In the genomic region with DNA sequence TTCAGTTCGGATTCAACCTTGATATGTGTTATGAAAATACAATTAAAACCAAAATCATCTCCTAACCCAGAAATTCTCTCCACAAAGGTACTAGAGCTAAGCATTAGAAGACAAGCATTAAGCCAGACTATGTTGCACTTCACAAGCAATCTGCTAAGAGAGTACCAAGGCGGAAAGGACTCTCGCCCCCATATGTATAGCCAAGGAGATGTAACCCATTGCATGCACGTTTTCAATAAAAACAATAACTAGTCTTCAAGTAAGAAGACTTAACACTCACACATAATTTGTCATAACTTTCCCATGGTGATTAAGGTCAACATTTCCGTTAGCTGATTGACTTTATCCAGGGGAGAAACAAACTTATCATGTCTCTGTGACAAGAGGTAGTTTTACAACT, we compare ENCODE assay signal across 21 cellular contexts. TPM values are rescaled to one million over a fixed set of nuclear protein-coding genes. Genes with fewer than 3 reads are reported as not detected.
DNase-seq lines count a peak whose midpoint lies in the region; ATAC-seq, FAIRE-seq and TF ChIP-seq lines count a peak whose summit lies in the region.
"Had no signal": no experiment of that assay in that cellular context is flagged by ENCODE, and none has a peak within 500 bp of the region (broad histone marks: within the 10 kb centered on the region; RNA-seq: fewer than 3 reads in every experiment).

No MANE protein-coding gene starts in this region.

- CTCF ChIA-PET in activated naive CD4-positive, alpha-beta T cell treated with anti-CD3 and anti-CD28 coated beads for 36 hours (lab: Charles Lee) = interaction anchor here (1.3 to 3.3 kb wide), 4 partner anchors 9 to 68 kb away, joined by 3 to 32 read pairs (median 4); no protein-coding TSS in a partner anchor
- CTCF ChIA-PET in T-cell (lab: Charles Lee) = interaction anchor here (0.5 to 2.0 kb wide), 13 partner anchors 9 to 88 kb away, joined by 3 to 18 read pairs (median 3); a partner anchor contains a TSS
- CTCF ChIA-PET in K562 (lab: Yijun Ruan, JAX; ENCODE audit: low intra/inter-chr PET ratio) = no interaction called here

- H3K36me3 Mint-ChIP-seq in activated naive CD4-positive, alpha-beta T cell treated with anti-CD3 and anti-CD28 coated beads for 36 hours (ENCODE audit: low read depth) = peaks cover 16% of the 10 kb centered on the region
- H3K36me3 Mint-ChIP-seq in T-cell = peaks cover 2% of the 10 kb centered on the region

- H3K36me3 ChIP-seq in K562 (ENCODE audit: control insufficient read depth, insufficient read depth, low read length) (no peaks in the 10 kb centered on the region), uterus (no peaks in the 10 kb centered on the region)
- H3K36me3 ChIP-seq: left lung, MG63 had no signal

- TF ChIP-seq POLR2A in K562 (conservative IDR thresholded peaks at IDR 0.05) = no peak
- TF ChIP-seq POLR2A in uterus (IDR thresholded peaks at IDR 0.05) = no peak

- H3K27me3 ChIP-seq in K562 (ENCODE audit: control insufficient read depth in 2 of 2, insufficient read depth in 2 of 2, low read length in 2 of 2) (no peaks in the 10 kb centered on the region), uterus (no peaks in the 10 kb centered on the region)
- H3K27me3 ChIP-seq: body of pancreas, left lung, MG63 had no signal

- H2AFZ ChIP-seq in K562 (ENCODE audit: low read depth, low read length) = peak overlapping the region; percentile 84

- ATAC-seq in T-cell (replicated peaks in 1 of 4) (no peak), K562 (peak; percentile 57), GM21619 (IDR thresholded peaks at IDR 0.05; ENCODE audit: unreplicated experiment) (no peak)
- ATAC-seq: body of pancreas, left lung had no signal

- H3K9ac ChIP-seq in K562 (ENCODE audit: insufficient read depth in 1 of 2, low read depth in 2 of 2, low read length in 2 of 2) = no peak overlapping the region

- POLR2A ChIA-PET in T-cell (lab: Charles Lee) = interaction anchor here (0.7 to 1.5 kb wide), 7 partner anchors 9 to 150 kb away, joined by 3 to 5 read pairs (median 3); no protein-coding TSS in a partner anchor
- POLR2A ChIA-PET in K562 (lab: Yijun Ruan, JAX) = interaction anchor here (0.6 to 1.8 kb wide), 5 partner anchors 9 to 386 kb away, joined by 3 to 9 read pairs (median 3); no protein-coding TSS in a partner anchor

- DNase-seq in activated naive CD4-positive, alpha-beta T cell treated with anti-CD3 and anti-CD28 coated beads for 36 hours = no peak
- no peak for DNase-seq in activated naive CD4-positive, alpha-beta T cell (lab: John Stamatoyannopoulos, UW)
- DNase-seq in T-cell = no peak
- no peak for DNase-seq in K562 (ENCODE audit: extremely low read depth in 1 of 4, low spot score in 3 of 4)
- no peak for DNase-seq in NCI-H446 (lab: John Stamatoyannopoulos, UW)
- DNase-seq in uterus = no peak
- DNase-seq: activated CD4-positive, alpha-beta T cell treated with anti-CD3 and anti-CD28 coated beads, Interleukin-2, amount 50 U/mL, for 48 hours; activated effector memory CD4-positive, alpha-beta T cell treated with anti-CD3 and anti-CD28 coated beads, Interleukin-2, amount 50 U/mL, for 16 hours; body of pancreas; DND-41; left lung; MG63; NCI-H1694; stimulated activated CD4-positive, alpha-beta T cell treated with anti-CD3 and anti-CD28 coated beads, Interleukin-12 subunit alpha, Interleukin-12 subunit beta, amount 100 ng/mL, for 4 hours; stimulated activated CD8-positive, alpha-beta memory T cell treated with anti-CD3 and anti-CD28 coated beads, Interleukin-4, amount 100 ng/mL, for 48 hours had no signal

- no peaks in the 10 kb centered on the region for H3K9me1 ChIP-seq in K562 (ENCODE audit: control insufficient read depth, insufficient read depth, low read length)

- no peak for TF ChIP-seq RAD21 in K562 (CRISPR knock-in tag; conservative IDR thresholded peaks at IDR 0.05 in 1 of 2, IDR thresholded peaks at IDR 0.05 in 1 of 2)

- H3K79me2 ChIP-seq in K562 (ENCODE audit: control insufficient read depth, insufficient read depth, low read length) = no peaks in the 10 kb centered on the region

- no peak for TF ChIP-seq CTCF in K562 (IDR thresholded peaks at IDR 0.05 in 2 of 3, conservative IDR thresholded peaks at IDR 0.05 in 1 of 3; ENCODE audit: insufficient read depth in 2 of 3, low read depth in 1 of 3, low read length in 3 of 3)
- no peak for TF ChIP-seq CTCF in uterus (IDR thresholded peaks at IDR 0.05)

- no peaks in the 10 kb centered on the region for H3K27me3 Mint-ChIP-seq in activated naive CD4-positive, alpha-beta T cell treated with anti-CD3 and anti-CD28 coated beads for 36 hours (ENCODE audit: low read depth)
- no peaks in the 10 kb centered on the region for H3K27me3 Mint-ChIP-seq in T-cell

- H3K4me3 ChIP-seq in K562 (no peak overlapping the region), uterus (no peak overlapping the region)
- H3K4me3 ChIP-seq: body of pancreas, left lung, MG63, SK-N-MC had no signal

- no peaks in the 10 kb centered on the region for H3K9me3 ChIP-seq in K562 (replicated peaks; ENCODE audit: control insufficient read depth, insufficient read depth, low read depth, low read length)
- no peaks in the 10 kb centered on the region for H3K9me3 ChIP-seq in uterus
- H3K9me3 ChIP-seq: body of pancreas, left lung, MG63 had no signal

- no peaks in the 10 kb centered on the region for H4K20me1 ChIP-seq in K562 (replicated peaks; ENCODE audit: control insufficient read depth, insufficient read depth, low read length)

- in situ Hi-C loops in K562 (cut with MboI) = no loop called here

- no peak for FAIRE-seq in K562 (lab: Jason Lieb, UNC)
- FAIRE-seq: colon, endometrium, TTC549 had no signal

- 27% methylated on average over 5 of the region's 5 CpGs for WGBS in K562 (ENCODE audit: insufficient coverage, low coverage, missing lambda C conversion rate)

- no peaks in the 10 kb centered on the region for H3K9me3 Mint-ChIP-seq in activated naive CD4-positive, alpha-beta T cell treated with anti-CD3 and anti-CD28 coated beads for 36 hours
- peaks cover 0 to 3% (median 3%) of the 10 kb centered on the region in 3 donors for H3K9me3 Mint-ChIP-seq in T-cell

- peak overlapping the region; percentile 52 for H3K4me3 Mint-ChIP-seq in activated naive CD4-positive, alpha-beta T cell treated with anti-CD3 and anti-CD28 coated beads for 36 hours
- H3K4me3 Mint-ChIP-seq in T-cell = peak overlapping the region; percentile 47 to 85 (median 77)

- H3K27ac ChIP-seq in K562 (ENCODE audit: extremely low read depth, low read depth, low read length) (peak overlapping the region; percentile 41; the same call in 1 of the 3 replicates), uterus (no peak overlapping the region)
- H3K27ac ChIP-seq: body of pancreas, left lung had no signal

- H3K4me2 ChIP-seq in K562 (ENCODE audit: insufficient read depth, low read length) = no peak overlapping the region

- peaks cover 78% of the 10 kb centered on the region for H3K4me1 Mint-ChIP-seq in activated naive CD4-positive, alpha-beta T cell treated with anti-CD3 and anti-CD28 coated beads for 36 hours (ENCODE audit: low read depth)
- H3K4me1 Mint-ChIP-seq in T-cell = peaks cover 73 to 75% (median 75%) of the 10 kb centered on the region in 3 donors

- intact Hi-C loops in activated naive CD4-positive, alpha-beta T cell treated with anti-CD3 and anti-CD28 coated beads for 36 hours (cut with micrococcal nuclease) = no loop called here
- intact Hi-C loops in K562 (cut with micrococcal nuclease) (no loop called here), uterus (cut with DNase I; ENCODE audit: low total_unique reads) (no loop called here)

- no TSS peak for BruUV-seq in K562 (replicated peaks; lab: Mats Ljungman, UMichigan)

- H3K27ac Mint-ChIP-seq in activated naive CD4-positive, alpha-beta T cell treated with anti-CD3 and anti-CD28 coated beads for 36 hours = peak overlapping the region; percentile 98
- peak overlapping the region; percentile 98 to 99 for H3K27ac Mint-ChIP-seq in T-cell

- H3K4me1 ChIP-seq in K562 (replicated peaks in 1 of 2; ENCODE audit: control insufficient read depth in 2 of 2, insufficient read depth in 2 of 2, low read length in 2 of 2) (peaks cover 1 to 9% of the 10 kb centered on the region in 2 experiments; a peak in 4 of 5 replicates), uterus (no peaks in the 10 kb centered on the region)
- H3K4me1 ChIP-seq: body of pancreas had no signal

- no peak for TF ChIP-seq EP300 in K562 (IDR thresholded peaks at IDR 0.05; ENCODE audit: low read length)

TF ChIP-seq in K562, 482 proteins besides CTCF, POLR2A, EP300 and RAD21 (continues in another document):
- TF ChIP-seq, protein P1, sequence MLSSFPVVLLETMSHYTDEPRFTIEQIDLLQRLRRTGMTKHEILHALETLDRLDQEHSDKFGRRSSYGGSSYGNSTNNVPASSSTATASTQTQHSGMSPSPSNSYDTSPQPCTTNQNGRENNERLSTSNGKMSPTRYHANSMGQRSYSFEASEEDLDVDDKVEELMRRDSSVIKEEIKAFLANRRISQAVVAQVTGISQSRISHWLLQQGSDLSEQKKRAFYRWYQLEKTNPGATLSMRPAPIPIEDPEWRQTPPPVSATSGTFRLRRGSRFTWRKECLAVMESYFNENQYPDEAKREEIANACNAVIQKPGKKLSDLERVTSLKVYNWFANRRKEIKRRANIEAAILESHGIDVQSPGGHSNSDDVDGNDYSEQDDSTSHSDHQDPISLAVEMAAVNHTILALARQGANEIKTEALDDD (IDR thresholded peaks at IDR 0.05) = peak; percentile 56; the same call in 1 of the 2 replicates
- TF ChIP-seq POLR2AphosphoS5 (IDR thresholded peaks at IDR 0.05; ENCODE audit: control insufficient read depth, insufficient read depth, low read depth, low read length) = no peak
- TF ChIP-seq TBP (optimal IDR thresholded peaks at IDR 0.05; ENCODE audit: low read depth, low read length) = no peak

RNA-seq across cellular contexts. Expression of a gene that starts 27.6 kb away (rescaled TPM):
- total RNA-seq in activated naive CD4-positive, alpha-beta T cell treated with anti-CD3 and anti-CD28 coated beads for 36 hours = 100 to 1,000 TPM; 689 to 714 TPM
- total RNA-seq in T-cell = 100 to 1,000 TPM; 674 to 984 (median 781) TPM
- 30.9 and 123 TPM in 2 replicates for total RNA-seq in K562 (2011; cell fraction: chromatin; rRNA removed; ENCODE audit: low replicate concordance)
- 20.2 and 42.1 TPM in 2 replicates for total RNA-seq in K562 (2011; cell fraction: nucleolus; rRNA removed)
- 71.2 and 74.3 TPM in 2 replicates for total RNA-seq in K562 (2011; cell fraction: nucleoplasm; rRNA removed)
- 44.4 and 55.8 TPM in 2 replicates for total RNA-seq in K562 (2014; rRNA removed)
- 107 and 112 TPM in 2 replicates for total RNA-seq in K562 (2014; rRNA removed; fragmentation: Illumina TruSeq; extraction: Trizol)
- 95.3 and 105 TPM in 2 replicates for total RNA-seq in K562 (2015; rRNA removed; fragmentation: Illumina TruSeq; extraction: Trizol)
- total RNA-seq in K562 (2021) = 62.9 and 67.6 TPM in 2 replicates
- 7.1 and 21.8 TPM in 2 replicates for polyA plus RNA-seq in K562 (2011; rRNA removed)
- 3.1 and 12.6 TPM in 2 replicates for polyA plus RNA-seq in K562 (2011; cell fraction: cytosol; rRNA removed)
- polyA plus RNA-seq in K562 (2011; cell fraction: nucleus; rRNA removed) = 4.3 and 14.6 TPM in 2 replicates
- polyA plus RNA-seq in K562 (2012) = 41.4 and 61.2 TPM in 2 replicates
- polyA plus RNA-seq in K562 (2014; fragmentation: Illumina TruSeq; extraction: Trizol) = 73.5 and 86.1 TPM in 2 replicates
- 10 to 100 TPM; 38.8 to 65.1 TPM for polyA plus RNA-seq in K562 (2014; fragmentation: Nextera tagmentation; extraction: Ambion mirVana)
- polyA plus RNA-seq in K562 (2014; rRNA removed) = 49.1 and 51.1 TPM in 2 replicates
- 12.3 and 47.6 TPM in 2 replicates for polyA minus RNA-seq in K562 (2011; rRNA and poly(A)+ RNA removed)
- 5.2 and 12.3 TPM in 2 replicates for polyA minus RNA-seq in K562 (2011; cell fraction: cytosol; rRNA and poly(A)+ RNA removed)
- 7.1 and 45.3 TPM in 2 replicates for polyA minus RNA-seq in K562 (2011; cell fraction: nucleus; rRNA and poly(A)+ RNA removed)
- total RNA-seq in uterus = 10 to 100 TPM; 12.7 to 28.7 (median 16.3) TPM
- total RNA-seq: renal cortical epithelial cell had no signal

Comparison
In these comparisons a context has a peak if more than half of its experiments do, and no peak if none do; other contexts are left out.
1. RNA of a gene that starts 27.6 kb away (total RNA-seq): 674 to 984 TPM in T-cell and 689 to 714 TPM in activated naive CD4-positive, alpha-beta T cell treated with anti-CD3 and anti-CD28 coated beads for 36 hours; 20.2 to 123 TPM in K562 and 12.7 to 28.7 TPM in uterus; every median in the first group is over 4 times any median in the second.